ENCODE assay signal across 41 cellular contexts in the genomic region with DNA sequence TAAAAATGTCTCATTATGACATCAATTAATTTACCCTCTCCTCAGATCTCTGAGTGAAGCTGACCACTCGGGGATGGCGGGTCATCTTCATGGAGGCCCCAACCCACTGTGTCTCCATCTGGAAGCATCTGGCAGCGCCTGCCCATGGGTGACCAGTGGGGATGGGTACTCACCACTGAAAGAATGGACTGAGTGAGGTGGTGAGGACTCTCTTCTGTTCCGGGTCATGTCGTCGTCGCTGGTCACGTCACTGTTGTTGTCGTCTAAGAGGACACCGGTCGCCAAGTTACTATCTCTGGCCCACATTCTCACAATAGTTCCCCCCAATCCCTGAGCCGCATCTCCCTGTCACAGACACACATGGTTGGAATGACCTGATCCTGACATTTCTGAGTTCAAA. TPM values are rescaled to one million over a fixed set of nuclear protein-coding genes. Genes with fewer than 3 reads are reported as not detected.
"Had no signal": no experiment of that assay in that cellular context is flagged by ENCODE, and none has a peak within 500 bp of the region (broad histone marks: within the 10 kb centered on the region; RNA-seq: fewer than 3 reads in every experiment).

No MANE protein-coding gene starts in this region.

- H3K27ac Mint-ChIP-seq: activated naive CD4-positive, alpha-beta T cell treated with anti-CD3 and anti-CD28 coated beads for 36 hours; activated naive CD4-positive, alpha-beta T cell treated with anti-CD3 and anti-CD28 coated beads, Interleukin-2, amount 10 ng/mL, durations not matched to agents 7 days and 5 days; activated naive CD4-positive, alpha-beta T cell treated with anti-CD3 and anti-CD28 coated beads, Interleukin-2, amount 50 U/mL, for 24 hours; activated naive CD4-positive, alpha-beta T cell treated with anti-CD3 and anti-CD28 coated beads, Interleukin-2, amount 50 U/mL, for 72 hours; activated naive CD8-positive, alpha-beta T cell; activated naive CD8-positive, alpha-beta T cell treated with anti-CD3 and anti-CD28 coated beads for 36 hours; activated naive CD8-positive, alpha-beta T cell treated with anti-CD3 and anti-CD28 coated beads, Interleukin-2, amount 10 ng/mL, durations not matched to agents 7 days and 5 days; activated naive CD8-positive, alpha-beta T cell treated with anti-CD3 and anti-CD28 coated beads, Interleukin-2, amount 50 U/mL, for 24 hours; activated T-cell treated with anti-CD3 and anti-CD28 coated beads, Interleukin-2, amount 50 U/mL, for 24 hours; activated T-cell treated with anti-CD3 and anti-CD28 coated beads, Interleukin-2, amount 50 U/mL, for 72 hours; activated T-helper 1 cell treated with anti-CD3 and anti-CD28 coated beads, Interleukin-12 subunit alpha, Interleukin-12 subunit beta, Interleukin-2, Interleukin-4 antibody, amounts not matched to agents 30 ng/mL and 10 ng/mL and 1 ng/mL, durations not matched to agents 14 hours and 24 hours and 36 hours; activated T-helper 17 cell treated with anti-CD3 and anti-CD28 coated beads, Interleukin-2, amount 50 U/mL, for 72 hours; activated T-helper 2 cell treated with anti-CD3 and anti-CD28 coated beads, Interferon-gamma antibody, Interleukin-2, Interleukin-4, amounts not matched to agents 10 μg/mL and 5 μg/mL and 100 μg/mL, durations not matched to agents 14 hours and 24 hours and 36 hours; brain had no signal

- H3K4me3 Mint-ChIP-seq: activated naive CD4-positive, alpha-beta T cell treated with anti-CD3 and anti-CD28 coated beads for 36 hours; activated naive CD4-positive, alpha-beta T cell treated with anti-CD3 and anti-CD28 coated beads, Interleukin-2, amount 10 ng/mL, durations not matched to agents 7 days and 5 days; activated naive CD4-positive, alpha-beta T cell treated with anti-CD3 and anti-CD28 coated beads, Interleukin-2, amount 50 U/mL, for 24 hours; activated naive CD8-positive, alpha-beta T cell; activated naive CD8-positive, alpha-beta T cell treated with anti-CD3 and anti-CD28 coated beads for 36 hours; activated naive CD8-positive, alpha-beta T cell treated with anti-CD3 and anti-CD28 coated beads, Interleukin-2, amount 10 ng/mL, durations not matched to agents 7 days and 5 days; activated naive CD8-positive, alpha-beta T cell treated with anti-CD3 and anti-CD28 coated beads, Interleukin-2, amount 50 U/mL, for 24 hours; activated T-cell treated with anti-CD3 and anti-CD28 coated beads, Interleukin-2, amount 50 U/mL, for 24 hours; activated T-cell treated with anti-CD3 and anti-CD28 coated beads, Interleukin-2, amount 50 U/mL, for 4 hours; activated T-cell treated with anti-CD3 and anti-CD28 coated beads, Interleukin-2, amount 50 U/mL, for 72 hours; activated T-helper 1 cell treated with anti-CD3 and anti-CD28 coated beads, Interleukin-12 subunit alpha, Interleukin-12 subunit beta, Interleukin-2, Interleukin-4 antibody, amounts not matched to agents 30 ng/mL and 10 ng/mL and 1 ng/mL, durations not matched to agents 14 hours and 24 hours and 36 hours; activated T-helper 17 cell treated with anti-CD3 and anti-CD28 coated beads, Interleukin-2, amount 50 U/mL, for 72 hours; brain; central memory CD8-positive, alpha-beta T cell had no signal

- H3K27me3 Mint-ChIP-seq: activated naive CD4-positive, alpha-beta T cell treated with anti-CD3 and anti-CD28 coated beads, Interleukin-2, amount 10 ng/mL, durations not matched to agents 7 days and 5 days; activated naive CD4-positive, alpha-beta T cell treated with anti-CD3 and anti-CD28 coated beads, Interleukin-2, amount 50 U/mL, for 24 hours; activated naive CD8-positive, alpha-beta T cell; activated naive CD8-positive, alpha-beta T cell treated with anti-CD3 and anti-CD28 coated beads for 36 hours; activated naive CD8-positive, alpha-beta T cell treated with anti-CD3 and anti-CD28 coated beads, Interleukin-2, amount 10 ng/mL, durations not matched to agents 7 days and 5 days; activated naive CD8-positive, alpha-beta T cell treated with anti-CD3 and anti-CD28 coated beads, Interleukin-2, amount 50 U/mL, for 24 hours; activated T-cell treated with anti-CD3 and anti-CD28 coated beads, Interleukin-2, amount 50 U/mL, for 24 hours; activated T-helper 17 cell treated with anti-CD3 and anti-CD28 coated beads, Interleukin-2, amount 50 U/mL, for 72 hours; central memory CD8-positive, alpha-beta T cell had no signal

- H3K9me3 ChIP-seq: adrenal gland, ascending aorta, body of pancreas, breast epithelium had no signal

- H3K4me1 ChIP-seq: ascending aorta, body of pancreas, breast epithelium had no signal

- FAIRE-seq: astrocyte, bronchial epithelial cell had no signal

- ATAC-seq: activated naive CD4-positive, alpha-beta T cell treated with anti-CD3 and anti-CD28 coated beads, Interleukin-2, amount 50 U/mL, for 72 hours; activated naive CD8-positive, alpha-beta T cell treated with anti-CD3 and anti-CD28 coated beads, Interleukin-2, amount 50 U/mL, for 24 hours; activated T-cell treated with anti-CD3 and anti-CD28 coated beads, Interleukin-2, amount 50 U/mL, for 4 hours; activated T-cell treated with anti-CD3 and anti-CD28 coated beads, Interleukin-2, amount 50 U/mL, for 72 hours; activated T-helper 17 cell treated with anti-CD3 and anti-CD28 coated beads, Interleukin-2, amount 50 U/mL, for 72 hours; body of pancreas had no signal

- H3K27ac ChIP-seq: adrenal gland, ascending aorta, body of pancreas, brain microvascular endothelial cell, breast epithelium, cardiac muscle cell had no signal

- H3K4me3 ChIP-seq: adrenal gland, ascending aorta, body of pancreas, breast epithelium, cardiac muscle cell had no signal

- H3K27me3 ChIP-seq: adrenal gland, ascending aorta, body of pancreas, brain microvascular endothelial cell, breast epithelium, cardiac muscle cell had no signal

- DNase-seq: activated effector memory CD4-positive, alpha-beta T cell treated with anti-CD3 and anti-CD28 coated beads, Interleukin-2, amount 50 U/mL, for 16 hours; activated effector memory CD4-positive, alpha-beta T cell treated with Interleukin-2 at 50 U/mL for 16 hours; activated gamma-delta T cell; activated gamma-delta T cell treated with Interleukin-2 at 50 U/mL for 16 hours; activated naive CD4-positive, alpha-beta T cell; activated naive CD4-positive, alpha-beta T cell treated with anti-CD3 and anti-CD28 coated beads for 36 hours; activated naive CD4-positive, alpha-beta T cell treated with anti-CD3 and anti-CD28 coated beads, Interleukin-2, amount 10 ng/mL, durations not matched to agents 7 days and 5 days; activated naive CD4-positive, alpha-beta T cell treated with anti-CD3 and anti-CD28 coated beads, Interleukin-2, amount 50 U/mL, for 16 hours; activated naive CD4-positive, alpha-beta T cell treated with Interleukin-2 at 50 U/mL for 16 hours; activated naive CD8-positive, alpha-beta T cell treated with anti-CD3 and anti-CD28 coated beads for 36 hours; activated naive CD8-positive, alpha-beta T cell treated with anti-CD3 and anti-CD28 coated beads, Interleukin-2, amount 10 ng/mL, durations not matched to agents 7 days and 5 days; activated naive CD8-positive, alpha-beta T cell treated with anti-CD3 and anti-CD28 coated beads, Interleukin-2, amount 50 U/mL, for 24 hours; activated T-cell treated with anti-CD3 and anti-CD28 coated beads, Interleukin-2, amount 50 U/mL, for 1 hour; activated T-cell treated with anti-CD3 and anti-CD28 coated beads, Interleukin-2, amount 50 U/mL, for 24 hours; activated T-cell treated with anti-CD3 and anti-CD28 coated beads, Interleukin-2, amount 50 U/mL, for 4 hours; activated T-cell treated with anti-CD3 and anti-CD28 coated beads, Interleukin-2, amount 50 U/mL, for 48 hours; activated T-cell treated with anti-CD3 and anti-CD28 coated beads, Interleukin-2, amount 50 U/mL, for 72 hours; adrenal gland; amniotic stem cell; amygdala; anterior cingulate cortex; aorta; body of pancreas; brain microvascular endothelial cell; central memory CD4-positive, alpha-beta T cell; cerebellar nuclear complex had no signal

- H3K36me3 Mint-ChIP-seq: activated naive CD4-positive, alpha-beta T cell treated with anti-CD3 and anti-CD28 coated beads, Interleukin-2, amount 10 ng/mL, durations not matched to agents 7 days and 5 days; activated naive CD4-positive, alpha-beta T cell treated with anti-CD3 and anti-CD28 coated beads, Interleukin-2, amount 50 U/mL, for 24 hours; activated naive CD8-positive, alpha-beta T cell treated with anti-CD3 and anti-CD28 coated beads for 36 hours had no signal

- H3K36me3 ChIP-seq: brain microvascular endothelial cell, breast epithelium, cardiac muscle cell had no signal

- H3K4me1 Mint-ChIP-seq: activated naive CD4-positive, alpha-beta T cell treated with anti-CD3 and anti-CD28 coated beads, Interleukin-2, amount 10 ng/mL, durations not matched to agents 7 days and 5 days; activated naive CD4-positive, alpha-beta T cell treated with anti-CD3 and anti-CD28 coated beads, Interleukin-2, amount 50 U/mL, for 24 hours; activated naive CD8-positive, alpha-beta T cell treated with anti-CD3 and anti-CD28 coated beads for 36 hours; activated naive CD8-positive, alpha-beta T cell treated with anti-CD3 and anti-CD28 coated beads, Interleukin-2, amount 10 ng/mL, durations not matched to agents 7 days and 5 days; activated naive CD8-positive, alpha-beta T cell treated with anti-CD3 and anti-CD28 coated beads, Interleukin-2, amount 50 U/mL, for 24 hours; activated T-helper 17 cell treated with anti-CD3 and anti-CD28 coated beads, Interleukin-2, amount 50 U/mL, for 72 hours; central memory CD8-positive, alpha-beta T cell had no signal

RNA-seq across cellular contexts. Expression of gene PEG3, which starts 17.1 kb away (rescaled TPM):
- total RNA-seq: activated naive CD4-positive, alpha-beta T cell treated with anti-CD3 and anti-CD28 coated beads for 36 hours; activated naive CD4-positive, alpha-beta T cell treated with anti-CD3 and anti-CD28 coated beads, Interleukin-2, amount 50 U/mL, for 72 hours; activated T-helper 1 cell treated with anti-CD3 and anti-CD28 coated beads, Interleukin-12 subunit alpha, Interleukin-12 subunit beta, Interleukin-2, Interleukin-4 antibody, amounts not matched to agents 30 ng/mL and 10 ng/mL and 1 ng/mL, durations not matched to agents 14 hours and 24 hours and 36 hours; activated T-helper 2 cell treated with anti-CD3 and anti-CD28 coated beads, Interferon-gamma antibody, Interleukin-2, Interleukin-4, amounts not matched to agents 10 μg/mL and 5 μg/mL and 100 μg/mL, durations not matched to agents 14 hours and 24 hours and 36 hours; astrocyte; cardiac muscle cell; chondrocyte had no signal
- polyA plus RNA-seq: cardiac muscle cell had no signal

RNA-seq across cellular contexts. Expression of gene ZIM2, which starts 17.1 kb away (rescaled TPM):
- total RNA-seq: activated naive CD4-positive, alpha-beta T cell treated with anti-CD3 and anti-CD28 coated beads for 36 hours; activated naive CD4-positive, alpha-beta T cell treated with anti-CD3 and anti-CD28 coated beads, Interleukin-2, amount 50 U/mL, for 72 hours; activated naive CD8-positive, alpha-beta T cell treated with anti-CD3 and anti-CD28 coated beads for 36 hours; activated naive CD8-positive, alpha-beta T cell treated with anti-CD3 and anti-CD28 coated beads, Interleukin-2, amount 10 ng/mL, durations not matched to agents 7 days and 5 days; activated T-cell treated with anti-CD3 and anti-CD28 coated beads, Interleukin-2, amount 50 U/mL, for 4 hours; activated T-cell treated with anti-CD3 and anti-CD28 coated beads, Interleukin-2, amount 50 U/mL, for 72 hours; activated T-helper 1 cell treated with anti-CD3 and anti-CD28 coated beads, Interleukin-12 subunit alpha, Interleukin-12 subunit beta, Interleukin-2, Interleukin-4 antibody, amounts not matched to agents 30 ng/mL and 10 ng/mL and 1 ng/mL, durations not matched to agents 14 hours and 24 hours and 36 hours; activated T-helper 17 cell treated with anti-CD3 and anti-CD28 coated beads, Interleukin-2, amount 50 U/mL, for 72 hours; activated T-helper 2 cell treated with anti-CD3 and anti-CD28 coated beads, Interferon-gamma antibody, Interleukin-2, Interleukin-4, amounts not matched to agents 10 μg/mL and 5 μg/mL and 100 μg/mL, durations not matched to agents 14 hours and 24 hours and 36 hours; ascending aorta; astrocyte; bronchial epithelial cell; cardiac muscle cell; cardiac septum; chondrocyte had no signal
- polyA plus RNA-seq: aorta, cardiac muscle cell had no signal
